25 cellular contexts compared by ENCODE assay signal in genomic region chr16:85927938-85928337, GRCh38. TPM values are rescaled to one million over a fixed set of nuclear protein-coding genes. Genes with fewer than 3 reads are reported as not detected.
A peak's percentile ranks its signal among the peaks of the same experiment; 100 is the strongest.
DNase-seq lines count a peak whose midpoint lies in the region; ATAC-seq and TF ChIP-seq lines count a peak whose summit lies in the region.
"Had no signal": no experiment of that assay in that cellular context is flagged by ENCODE, and none has a peak within 500 bp of the region (broad histone marks: within the 10 kb centered on the region; RNA-seq: fewer than 3 reads in every experiment).

No MANE protein-coding gene starts in this region.

- H4K20me1 ChIP-seq in neural progenitor cell (ENCODE audit: low read depth), result no peaks in the 10 kb centered on the region

- H3K79me2 ChIP-seq in neural progenitor cell (ENCODE audit: low read depth), result no peaks in the 10 kb centered on the region

- H3K27ac ChIP-seq in HEK293 (ENCODE audit: extremely low read depth, low read depth, low read length) (no peak overlapping the region), neural progenitor cell (no peak overlapping the region)
- H3K27ac ChIP-seq: lower lobe of right lung, SJSA1, suprapubic skin had no signal

- H3F3A ChIP-seq in neural progenitor cell (ENCODE audit: low read depth), result no peaks in the 10 kb centered on the region

- in situ Hi-C loops in G401 (cut with HindIII; ENCODE audit: low sequenced_read_pairs), result no loop called here

- no peak overlapping the region for H3K27ac Mint-ChIP-seq in activated T-helper 1 cell treated with anti-CD3 and anti-CD28 coated beads, Interleukin-12 subunit alpha, Interleukin-12 subunit beta, Interleukin-2, Interleukin-4 antibody, amounts not matched to agents 30 ng/mL and 10 ng/mL and 1 ng/mL, durations not matched to agents 14 hours and 24 hours and 36 hours
- no peak overlapping the region for H3K27ac Mint-ChIP-seq in neural progenitor cell
- H3K27ac Mint-ChIP-seq: activated CD8-positive, alpha-beta memory T cell treated with anti-CD3 and anti-CD28 coated beads, Interleukin-2, amount 10 ng/mL, durations not matched to agents 7 days and 5 days; activated T-helper 2 cell treated with anti-CD3 and anti-CD28 coated beads, Interferon-gamma antibody, Interleukin-2, Interleukin-4, amounts not matched to agents 10 μg/mL and 5 μg/mL and 100 μg/mL, durations not matched to agents 14 hours and 24 hours and 36 hours; brain; T-cell had no signal

- DNase-seq in NOMO-1 treated with DMSO at 0.1 percent for 48 hours (lab: John Stamatoyannopoulos, UW; ENCODE audit: unreplicated experiment) (peak; percentile 54), NOMO-1 treated with dmso at 0.1 percent for 144 hours (lab: John Stamatoyannopoulos, UW; ENCODE audit: unreplicated experiment) (no peak), neural progenitor cell (ENCODE audit: low spot score) (no peak), G401 (ENCODE audit: low spot score) (no peak), NCI-H1105 treated with DMSO at 0.1 percent for 48 hours (lab: John Stamatoyannopoulos, UW) (no peak)
- no peak for DNase-seq in activated T-helper 1 cell treated with anti-CD3 and anti-CD28 coated beads, Interleukin-12 subunit alpha, Interleukin-12 subunit beta, Interleukin-2, Interleukin-4 antibody, amounts not matched to agents 30 ng/mL and 10 ng/mL and 1 ng/mL, durations not matched to agents 14 hours and 24 hours and 36 hours (ENCODE audit: low spot score)
- DNase-seq: activated CD8-positive, alpha-beta memory T cell treated with anti-CD3 and anti-CD28 coated beads, Interleukin-2, amount 10 ng/mL, durations not matched to agents 7 days and 5 days; COR-L47; DND-41; NCI-H1417 treated with DMSO at 0.1 percent for 48 hours; NCI-H2107; NCI-H524 treated with DMSO at 0.1 percent for 48 hours; stimulated activated CD4-positive, alpha-beta T cell treated with anti-CD3 and anti-CD28 coated beads, Interleukin-1b, Interleukin-23, amount 100 ng/mL, for 48 hours; T-cell had no signal

- no peak overlapping the region for H3K4me3 ChIP-seq in HEK293 (ENCODE audit: low read depth, low read length)
- no peak overlapping the region for H3K4me3 ChIP-seq in neural progenitor cell
- H3K4me3 ChIP-seq: adrenal gland, lower lobe of right lung, SJSA1, skin epidermis, suprapubic skin had no signal

- POLR2A ChIA-PET in HEK293 (lab: Yijun Ruan, JAX), result no interaction called here

- intact Hi-C loops in activated T-helper 1 cell treated with anti-CD3 and anti-CD28 coated beads, Interleukin-12 subunit alpha, Interleukin-12 subunit beta, Interleukin-2, Interleukin-4 antibody, amounts not matched to agents 30 ng/mL and 10 ng/mL and 1 ng/mL, durations not matched to agents 14 hours and 24 hours and 36 hours (cut with micrococcal nuclease), result no loop called here

- H3K4me1 ChIP-seq in HEK293 (ENCODE audit: control insufficient read depth, insufficient read depth, low read length), result no peaks in the 10 kb centered on the region
- peaks cover 4% of the 10 kb centered on the region for H3K4me1 ChIP-seq in neural progenitor cell
- H3K4me1 ChIP-seq: adrenal gland had no signal

- H3K9me3 ChIP-seq in HEK293 (ENCODE audit: control insufficient read depth, insufficient read depth, low read depth, low read length) (no peaks in the 10 kb centered on the region), neural progenitor cell (ENCODE audit: low read depth) (no peaks in the 10 kb centered on the region)
- H3K9me3 ChIP-seq: adrenal gland, lower lobe of right lung, SJSA1, suprapubic skin had no signal

- no peaks in the 10 kb centered on the region for H3K27me3 ChIP-seq in neural progenitor cell
- H3K27me3 ChIP-seq: adrenal gland, SJSA1 had no signal

- peak overlapping the region; percentile 20 for H3K4me3 Mint-ChIP-seq in activated T-helper 1 cell treated with anti-CD3 and anti-CD28 coated beads, Interleukin-12 subunit alpha, Interleukin-12 subunit beta, Interleukin-2, Interleukin-4 antibody, amounts not matched to agents 30 ng/mL and 10 ng/mL and 1 ng/mL, durations not matched to agents 14 hours and 24 hours and 36 hours
- no peak overlapping the region for H3K4me3 Mint-ChIP-seq in neural progenitor cell
- H3K4me3 Mint-ChIP-seq: activated CD8-positive, alpha-beta memory T cell treated with anti-CD3 and anti-CD28 coated beads, Interleukin-2, amount 10 ng/mL, durations not matched to agents 7 days and 5 days; brain; T-cell had no signal

- no peaks in the 10 kb centered on the region for H3K9me3 Mint-ChIP-seq in activated T-helper 1 cell treated with anti-CD3 and anti-CD28 coated beads, Interleukin-12 subunit alpha, Interleukin-12 subunit beta, Interleukin-2, Interleukin-4 antibody, amounts not matched to agents 30 ng/mL and 10 ng/mL and 1 ng/mL, durations not matched to agents 14 hours and 24 hours and 36 hours
- no peaks in the 10 kb centered on the region for H3K9me3 Mint-ChIP-seq in neural progenitor cell
- H3K9me3 Mint-ChIP-seq: activated T-helper 2 cell treated with anti-CD3 and anti-CD28 coated beads, Interferon-gamma antibody, Interleukin-2, Interleukin-4, amounts not matched to agents 10 μg/mL and 5 μg/mL and 100 μg/mL, durations not matched to agents 14 hours and 24 hours and 36 hours; T-cell had no signal

- ATAC-seq in GM19023 (IDR thresholded peaks at IDR 0.05; ENCODE audit: unreplicated experiment), result no peak
- ATAC-seq: activated CD8-positive, alpha-beta memory T cell treated with anti-CD3 and anti-CD28 coated beads, Interleukin-2, amount 10 ng/mL, durations not matched to agents 7 days and 5 days; T-cell had no signal

- H3K36me3 ChIP-seq in HEK293 (ENCODE audit: control insufficient read depth in 2 of 2, insufficient read depth in 1 of 2, low read length in 2 of 2) (no peaks in the 10 kb centered on the region), neural progenitor cell (no peaks in the 10 kb centered on the region)
- H3K36me3 ChIP-seq: adrenal gland, lower lobe of right lung, SJSA1, suprapubic skin had no signal

- H3K27me3 Mint-ChIP-seq in activated T-helper 1 cell treated with anti-CD3 and anti-CD28 coated beads, Interleukin-12 subunit alpha, Interleukin-12 subunit beta, Interleukin-2, Interleukin-4 antibody, amounts not matched to agents 30 ng/mL and 10 ng/mL and 1 ng/mL, durations not matched to agents 14 hours and 24 hours and 36 hours (ENCODE audit: insufficient read depth), result peaks cover 13% of the 10 kb centered on the region
- H3K27me3 Mint-ChIP-seq in neural progenitor cell (ENCODE audit: insufficient read depth, low read depth), result peaks cover 19% of the 10 kb centered on the region

- H2AFZ ChIP-seq in neural progenitor cell (replicated peaks), result peak overlapping the region; percentile 24

- CTCF ChIA-PET in HEK293 (lab: Yijun Ruan, JAX), result interaction anchor here (1.2 kb wide), 1 partner anchor 22 kb away, joined by 3 read pairs; no protein-coding TSS in a partner anchor

- no peak overlapping the region for H3K4me2 ChIP-seq in neural progenitor cell

- H3K36me3 Mint-ChIP-seq in activated T-helper 1 cell treated with anti-CD3 and anti-CD28 coated beads, Interleukin-12 subunit alpha, Interleukin-12 subunit beta, Interleukin-2, Interleukin-4 antibody, amounts not matched to agents 30 ng/mL and 10 ng/mL and 1 ng/mL, durations not matched to agents 14 hours and 24 hours and 36 hours (ENCODE audit: low read depth), result peaks cover 5% of the 10 kb centered on the region
- no peaks in the 10 kb centered on the region for H3K36me3 Mint-ChIP-seq in neural progenitor cell
- H3K36me3 Mint-ChIP-seq: activated CD8-positive, alpha-beta memory T cell treated with anti-CD3 and anti-CD28 coated beads, Interleukin-2, amount 10 ng/mL, durations not matched to agents 7 days and 5 days; brain; T-cell had no signal

- no peak overlapping the region for H3K9ac ChIP-seq in neural progenitor cell

- peaks cover 35% of the 10 kb centered on the region for H3K4me1 Mint-ChIP-seq in activated T-helper 1 cell treated with anti-CD3 and anti-CD28 coated beads, Interleukin-12 subunit alpha, Interleukin-12 subunit beta, Interleukin-2, Interleukin-4 antibody, amounts not matched to agents 30 ng/mL and 10 ng/mL and 1 ng/mL, durations not matched to agents 14 hours and 24 hours and 36 hours (ENCODE audit: low read depth)
- H3K4me1 Mint-ChIP-seq in neural progenitor cell, result peaks cover 14% of the 10 kb centered on the region
- H3K4me1 Mint-ChIP-seq: activated CD8-positive, alpha-beta memory T cell treated with anti-CD3 and anti-CD28 coated beads, Interleukin-2, amount 10 ng/mL, durations not matched to agents 7 days and 5 days; brain had no signal

- TF ChIP-seq CTCF in HEK293 (tag by site-specific recombination; IDR thresholded peaks at IDR 0.05) (no peak), neural progenitor cell (IDR thresholded peaks at IDR 0.05) (no peak)

TF ChIP-seq in HEK293, 187 proteins besides CTCF, POLR2A, EP300 and RAD21:
- TF ChIP-seq ZNF416 (tag by site-specific recombination; IDR thresholded peaks at IDR 0.05) (no peak), ZIC2 (tag by site-specific recombination; IDR thresholded peaks at IDR 0.05) (peak; percentile 49)

RNA-seq across cellular contexts. Expression of gene IRF8, which starts 29.0 kb away (rescaled TPM):
- 158 and 166 TPM in 2 replicates for total RNA-seq in activated T-helper 1 cell treated with anti-CD3 and anti-CD28 coated beads, Interleukin-12 subunit alpha, Interleukin-12 subunit beta, Interleukin-2, Interleukin-4 antibody, amounts not matched to agents 30 ng/mL and 10 ng/mL and 1 ng/mL, durations not matched to agents 14 hours and 24 hours and 36 hours
- 1.2 and 2.0 TPM in 2 replicates for total RNA-seq in neural progenitor cell (ENCODE audit: low replicate concordance)
- total RNA-seq in G401 (2014; rRNA removed; shearing (Covaris generic)), result not detected in 2 replicates
- total RNA-seq: endothelial cell of umbilical vein, RPMI7951 had no signal

Comparison
In these comparisons a context has a peak if more than half of its experiments do, and no peak if none do; other contexts are left out.
1. RNA of gene IRF8, which starts 29.0 kb away (total RNA-seq): 158 to 166 TPM in activated T-helper 1 cell treated with anti-CD3 and anti-CD28 coated beads, Interleukin-12 subunit alpha, Interleukin-12 subunit beta, Interleukin-2, Interleukin-4 antibody, amounts not matched to agents 30 ng/mL and 10 ng/mL and 1 ng/mL, durations not matched to agents 14 hours and 24 hours and 36 hours; 1.2 to 2.0 TPM in neural progenitor cell and not detected in G401; every median in the first group is over 10 times any median in the second.